In genomic region chr14:104794641-104795467, GRCh38 we compare ENCODE assay signal across 8 cellular contexts. TPM values are rescaled to one million over a fixed set of nuclear protein-coding genes. Genes with fewer than 3 reads are reported as not detected.
DNase-seq lines count a peak whose midpoint lies in the region; ATAC-seq and TF ChIP-seq lines count a peak whose summit lies in the region.

No MANE protein-coding gene starts in this region.

- H3K36me3 ChIP-seq in SU-DHL-6 (ENCODE audit: low read length) = no peaks in the 10 kb centered on the region

- H3K9me3 Mint-ChIP-seq in HFFc6 = no peaks in the 10 kb centered on the region
- H3K9me3 Mint-ChIP-seq in naive B cell = no peaks in the 10 kb centered on the region

- H3K36me3 Mint-ChIP-seq in HFFc6 (ENCODE audit: low read depth) = peaks cover 5% of the 10 kb centered on the region; the same call in 1 of the 2 replicates
- H3K36me3 Mint-ChIP-seq in naive B cell = no peaks in the 10 kb centered on the region

- ATAC-seq in naive B cell (ENCODE audit: low read depth in 2 of 2) (peak; percentile 36 to 39), GM18870 (IDR thresholded peaks at IDR 0.05; ENCODE audit: unreplicated experiment) (no peak)

- no peak overlapping the region for H2AFZ ChIP-seq in SU-DHL-6 (ENCODE audit: low read depth, low read length, severe bottlenecking)

- peak overlapping the region; percentile 36 for H3K27ac ChIP-seq in SU-DHL-6 (ENCODE audit: low read depth, low read length)

- no peaks in the 10 kb centered on the region for H3K9me2 ChIP-seq in SU-DHL-6 (replicated peaks; ENCODE audit: insufficient read depth, low read length)

- peak overlapping the region; percentile 85 for H3K9ac ChIP-seq in SU-DHL-6 (ENCODE audit: low read length)

- H3F3A ChIP-seq in SU-DHL-6 (ENCODE audit: insufficient read depth) = peaks cover 15% of the 10 kb centered on the region

- peak overlapping the region; percentile 91 for H3K4me3 Mint-ChIP-seq in HFFc6
- H3K4me3 Mint-ChIP-seq in naive B cell = peak overlapping the region; percentile 79 to 94 (median 88)

- H3K4me2 ChIP-seq in SU-DHL-6 (ENCODE audit: low read depth, low read length, poor library complexity, severe bottlenecking) = peak overlapping the region; percentile 88

- H3K79me2 ChIP-seq in SU-DHL-6 (ENCODE audit: insufficient read depth, low read length) = peaks cover 8% of the 10 kb centered on the region; the same call in 1 of the 2 replicates

- H3K27me3 Mint-ChIP-seq in HFFc6 (ENCODE audit: insufficient read depth) (peaks cover 2% of the 10 kb centered on the region; the same call in 1 of the 2 replicates), naive B cell (no peaks in the 10 kb centered on the region)

- H3K4me1 Mint-ChIP-seq in HFFc6 (ENCODE audit: low read depth) = peaks cover 20% of the 10 kb centered on the region
- peaks cover 58 to 66% (median 63%) of the 10 kb centered on the region in 3 donors for H3K4me1 Mint-ChIP-seq in naive B cell

- H4K20me1 ChIP-seq in SU-DHL-6 (ENCODE audit: low read depth, low read length) = no peaks in the 10 kb centered on the region

- H3K4me3 ChIP-seq in GM12865 (ENCODE audit: low read depth, low read length) = peak overlapping the region; percentile 86
- H3K4me3 ChIP-seq in SU-DHL-6 (ENCODE audit: insufficient read depth, low read length, poor library complexity, severe bottlenecking) = peak overlapping the region; percentile 71
- H3K4me3 ChIP-seq in epithelial cell of proximal tubule (ENCODE audit: low read depth, low read length) = peak overlapping the region; percentile 87

- H3K9me3 ChIP-seq in SU-DHL-6 (ENCODE audit: insufficient read depth, low read length) = no peaks in the 10 kb centered on the region

- H3K27me3 ChIP-seq in SU-DHL-6 (ENCODE audit: low read length) = no peaks in the 10 kb centered on the region

- no peak for TF ChIP-seq CTCF in GM12865 (IDR thresholded peaks at IDR 0.05; ENCODE audit: insufficient read depth, low read depth, low read length, missing control alignments)
- 0 out of 2 replicates have a peak, but pooled peaks have one; percentile 21 for TF ChIP-seq CTCF in HFFc6 (IDR thresholded peaks at IDR 0.05)
- no peak for TF ChIP-seq CTCF in SU-DHL-6 (IDR thresholded peaks at IDR 0.05; ENCODE audit: insufficient read depth, low read length, poor library complexity, severe bottlenecking)
- peak; percentile 12 for TF ChIP-seq CTCF in epithelial cell of proximal tubule (conservative IDR thresholded peaks at IDR 0.05; ENCODE audit: low read depth, low read length)

- peak overlapping the region; percentile 77 for H3K27ac Mint-ChIP-seq in HFFc6
- H3K27ac Mint-ChIP-seq in naive B cell = peak overlapping the region in 5 of 6 donors; percentile 14 to 86 (median 67)

- peak; percentile 39 for DNase-seq in GM12865 (ENCODE audit: low read depth)
- DNase-seq in HFFc6 = no peak
- DNase-seq in epithelial cell of proximal tubule (ENCODE audit: low read depth) = no peak
- DNase-seq in naive B cell = peak; percentile 47
- no peak for DNase-seq in NCI-H446 treated with DMSO at 0.1 percent for 48 hours (lab: John Stamatoyannopoulos, UW)
- no peak for DNase-seq in SIG-M5 (lab: John Stamatoyannopoulos, UW)

RNA-seq across cellular contexts. Expression of gene AKT1, which starts 0.7 kb away (rescaled TPM):
- total RNA-seq in HFFc6 (2021; fragmentation: NEBNext Ultra II Directional; extraction: Animal tissue kit (Norgen Biotek cat#: 25700)) = 100 to 1,000 TPM; 164 to 191 (median 173) TPM
- 162 and 203 TPM in 2 replicates for total RNA-seq in epithelial cell of proximal tubule
- polyA plus RNA-seq in naive B cell (ENCODE audit: low read depth in 6 of 6) = 10 to 100 TPM in 5 of 6 donors, 1 to 10 TPM in 1; 6.3 to 22.0 (median 14.1) TPM

RNA-seq across cellular contexts. Expression of gene ZBTB42, which starts 6.0 kb away (rescaled TPM):
- 1 to 10 TPM; 1.3 to 1.8 (median 1.5) TPM for total RNA-seq in HFFc6 (2021; fragmentation: NEBNext Ultra II Directional; extraction: Animal tissue kit (Norgen Biotek cat#: 25700))
- 5.4 and 7.8 TPM in 2 replicates for total RNA-seq in epithelial cell of proximal tubule
- 1 to 10 TPM in 4 of 6 donors, under 1 TPM in 2; 0.84 to 1.9 (median 1.2) TPM for polyA plus RNA-seq in naive B cell (ENCODE audit: low read depth in 6 of 6)

RNA-seq across cellular contexts. Expression of gene SIVA1, which starts 41.9 kb away (rescaled TPM):
- total RNA-seq in HFFc6 (2021; fragmentation: NEBNext Ultra II Directional; extraction: Animal tissue kit (Norgen Biotek cat#: 25700)) = 10 to 100 TPM; 78.3 to 95.8 (median 82.5) TPM
- 298 and 558 TPM in 2 replicates for total RNA-seq in epithelial cell of proximal tubule
- 100 to 1,000 TPM; 191 to 266 (median 227) TPM for polyA plus RNA-seq in naive B cell (ENCODE audit: low read depth in 6 of 6)

Comparison
In these comparisons a context has a peak if more than half of its experiments do, and no peak if none do; other contexts are left out.
1. DNase-seq: peak in GM12865 (single experiment) and naive B cell (single experiment); none in HFFc6 (single experiment), epithelial cell of proximal tubule (single experiment), NCI-H446 treated with DMSO at 0.1 percent for 48 hours (single experiment) and SIG-M5 (single experiment).
2. CTCF ChIP-seq: peak in HFFc6 (single experiment) and epithelial cell of proximal tubule (single experiment); none in GM12865 (single experiment) and SU-DHL-6 (single experiment).
3. Peak in every context shown above with its lines, with median percentiles within 50 percentile points of each other: H3K4me3 ChIP-seq.